Comparison of ENCODE assay signal across 9 cellular contexts in genomic region chr7:116588225-116588624, GRCh38.
DNase-seq lines count a peak whose midpoint lies in the region; ATAC-seq, FAIRE-seq and TF ChIP-seq lines count a peak whose summit lies in the region.
"Had no signal": no experiment of that assay in that cellular context is flagged by ENCODE, and none has a peak within 500 bp of the region (broad histone marks: within the 10 kb centered on the region; RNA-seq: fewer than 3 reads in every experiment).

No MANE protein-coding gene starts in this region.

- H3K4me3 ChIP-seq in muscle layer of duodenum (ENCODE audit: low read depth in 1 of 2, low read length in 2 of 2) (no peak overlapping the region), kidney (ENCODE audit: low read length in 2 of 2) (no peak overlapping the region)
- H3K4me3 ChIP-seq: thoracic aorta had no signal

- H3K4me3 Mint-ChIP-seq in activated T-helper 1 cell treated with anti-CD3 and anti-CD28 coated beads, Interleukin-12 subunit alpha, Interleukin-12 subunit beta, Interleukin-2, Interleukin-4 antibody, amounts not matched to agents 30 ng/mL and 10 ng/mL and 1 ng/mL, durations not matched to agents 14 hours and 24 hours and 36 hours, result no peak overlapping the region

- no peak for FAIRE-seq in kidney (lab: Jason Lieb, UNC)

- TF ChIP-seq CTCF in kidney (IDR thresholded peaks at IDR 0.05; ENCODE audit: borderline replicate concordance, extremely low read depth, insufficient read depth), result no peak

- peaks cover 17% of the 10 kb centered on the region for H3K27me3 Mint-ChIP-seq in activated T-helper 1 cell treated with anti-CD3 and anti-CD28 coated beads, Interleukin-12 subunit alpha, Interleukin-12 subunit beta, Interleukin-2, Interleukin-4 antibody, amounts not matched to agents 30 ng/mL and 10 ng/mL and 1 ng/mL, durations not matched to agents 14 hours and 24 hours and 36 hours (ENCODE audit: insufficient read depth)

- H3K9me3 ChIP-seq in muscle layer of duodenum (ENCODE audit: control insufficient read depth in 1 of 2, low read length in 2 of 2) (no peaks in the 10 kb centered on the region), kidney (ENCODE audit: control insufficient read depth in 1 of 2, low read length in 2 of 2) (no peaks in the 10 kb centered on the region)
- H3K9me3 ChIP-seq: thoracic aorta had no signal

- DNase-seq in EH (ENCODE audit: low read depth), result peak; percentile 93
- peak; percentile 16 for DNase-seq in activated T-helper 1 cell treated with anti-CD3 and anti-CD28 coated beads, Interleukin-12 subunit alpha, Interleukin-12 subunit beta, Interleukin-2, Interleukin-4 antibody, amounts not matched to agents 30 ng/mL and 10 ng/mL and 1 ng/mL, durations not matched to agents 14 hours and 24 hours and 36 hours (ENCODE audit: low spot score)
- DNase-seq in kidney, result no peak
- no peak for DNase-seq in NCI-H345 (lab: John Stamatoyannopoulos, UW)

- intact Hi-C loops in activated T-helper 1 cell treated with anti-CD3 and anti-CD28 coated beads, Interleukin-12 subunit alpha, Interleukin-12 subunit beta, Interleukin-2, Interleukin-4 antibody, amounts not matched to agents 30 ng/mL and 10 ng/mL and 1 ng/mL, durations not matched to agents 14 hours and 24 hours and 36 hours (cut with micrococcal nuclease), result loop anchor here (1.0 to 2.0 kb wide), 3 partner anchors 85 to 415 kb away; partner anchors contain the start of genes CAPZA2 and MET
- intact Hi-C loops in kidney (cut with DNase I), result loop anchor here (5.0 kb wide), 1 partner anchor 331 kb away; no protein-coding TSS in a partner anchor

- H3K27ac Mint-ChIP-seq in activated T-helper 1 cell treated with anti-CD3 and anti-CD28 coated beads, Interleukin-12 subunit alpha, Interleukin-12 subunit beta, Interleukin-2, Interleukin-4 antibody, amounts not matched to agents 30 ng/mL and 10 ng/mL and 1 ng/mL, durations not matched to agents 14 hours and 24 hours and 36 hours, result peak overlapping the region; percentile 50

- no peaks in the 10 kb centered on the region for H3K27me3 ChIP-seq in muscle layer of duodenum (ENCODE audit: low read depth, low read length)

- no peak overlapping the region for H3K9ac ChIP-seq in kidney (ENCODE audit: low read length in 2 of 2)

- H3K9me3 Mint-ChIP-seq in activated T-helper 1 cell treated with anti-CD3 and anti-CD28 coated beads, Interleukin-12 subunit alpha, Interleukin-12 subunit beta, Interleukin-2, Interleukin-4 antibody, amounts not matched to agents 30 ng/mL and 10 ng/mL and 1 ng/mL, durations not matched to agents 14 hours and 24 hours and 36 hours, result no peaks in the 10 kb centered on the region

- H3K27ac ChIP-seq in muscle layer of duodenum (ENCODE audit: low read length), result peak overlapping the region; percentile 24
- no peak overlapping the region for H3K27ac ChIP-seq in kidney (ENCODE audit: low read depth in 2 of 2, low read length in 2 of 2)
- H3K27ac ChIP-seq: thoracic aorta had no signal

- H3K4me1 ChIP-seq in muscle layer of duodenum (ENCODE audit: control insufficient read depth in 1 of 2, insufficient read depth in 2 of 2, low read length in 2 of 2) (peaks cover 4 to 5% of the 10 kb centered on the region in 2 donors), kidney (ENCODE audit: control insufficient read depth in 1 of 2, insufficient read depth in 1 of 2, low read depth in 1 of 2, low read length in 2 of 2) (peaks cover 2 to 5% of the 10 kb centered on the region in 2 donors)

- H3K4me1 Mint-ChIP-seq in activated T-helper 1 cell treated with anti-CD3 and anti-CD28 coated beads, Interleukin-12 subunit alpha, Interleukin-12 subunit beta, Interleukin-2, Interleukin-4 antibody, amounts not matched to agents 30 ng/mL and 10 ng/mL and 1 ng/mL, durations not matched to agents 14 hours and 24 hours and 36 hours (ENCODE audit: low read depth), result peaks cover 24% of the 10 kb centered on the region

- ATAC-seq in GM19455 (IDR thresholded peaks at IDR 0.05; ENCODE audit: unreplicated experiment) (peak; percentile 47), HG03521 (IDR thresholded peaks at IDR 0.05; ENCODE audit: unreplicated experiment) (peak; percentile 29), GM18519 (IDR thresholded peaks at IDR 0.05; ENCODE audit: low FRiP score, unreplicated experiment) (no peak)

- no peaks in the 10 kb centered on the region for H3K36me3 Mint-ChIP-seq in activated T-helper 1 cell treated with anti-CD3 and anti-CD28 coated beads, Interleukin-12 subunit alpha, Interleukin-12 subunit beta, Interleukin-2, Interleukin-4 antibody, amounts not matched to agents 30 ng/mL and 10 ng/mL and 1 ng/mL, durations not matched to agents 14 hours and 24 hours and 36 hours (ENCODE audit: low read depth)

- H3K36me3 ChIP-seq in muscle layer of duodenum (ENCODE audit: control insufficient read depth in 1 of 2, insufficient read depth in 2 of 2, low read length in 2 of 2), result no peaks in the 10 kb centered on the region
- H3K36me3 ChIP-seq in kidney (ENCODE audit: control insufficient read depth in 1 of 2, insufficient read depth in 2 of 2, low read length in 2 of 2), result no peaks in the 10 kb centered on the region
- H3K36me3 ChIP-seq: thoracic aorta had no signal

Comparison
In these comparisons a context has a peak if more than half of its experiments do, and no peak if none do; other contexts are left out.
1. DNase-seq: peak in EH (single experiment) and activated T-helper 1 cell treated with anti-CD3 and anti-CD28 coated beads, Interleukin-12 subunit alpha, Interleukin-12 subunit beta, Interleukin-2, Interleukin-4 antibody, amounts not matched to agents 30 ng/mL and 10 ng/mL and 1 ng/mL, durations not matched to agents 14 hours and 24 hours and 36 hours (single experiment); none in kidney (single experiment) and NCI-H345 (single experiment).